ENCODE assay signal across 22 cellular contexts in genomic region chr22:31998784-31999435, GRCh38. TPM values are rescaled to one million over a fixed set of nuclear protein-coding genes. Genes with fewer than 3 reads are reported as not detected.
"Had no signal": no experiment of that assay in that cellular context is flagged by ENCODE, and none has a peak within 500 bp of the region (broad histone marks: within the 10 kb centered on the region; RNA-seq: fewer than 3 reads in every experiment).

No MANE protein-coding gene starts in this region.

- H3K27ac ChIP-seq: RWPE1 had no signal

- DNase-seq: KBM-7, MV-4-11, NCI-H1048, NCI-H1105 treated with DMSO at 0.1 percent for 48 hours, NCI-H1417 treated with DMSO at 0.1 percent for 48 hours, NCI-H187, NCI-H2029, NCI-H2081 treated with DMSO at 0.1 percent for 48 hours, NCI-H2171, NCI-H226, NCI-H446, NCI-H510A, NCI-H524 treated with DMSO at 0.1 percent for 48 hours, NCI-H69, NCI-H774, SHP77 had no signal

- ATAC-seq: SK-N-SH treated with all-trans-retinoic acid at 6 μM for 48 hours had no signal

RNA-seq across cellular contexts. Expression of gene SLC5A1, which starts 44.2 kb away (rescaled TPM):
- total RNA-seq: HT1080, LHCN-M2, MCF 10A had no signal
- polyA plus RNA-seq: IgD-negative memory B cell had no signal
